Comparison of ENCODE assay signal across 8 cellular contexts in the genomic region with DNA sequence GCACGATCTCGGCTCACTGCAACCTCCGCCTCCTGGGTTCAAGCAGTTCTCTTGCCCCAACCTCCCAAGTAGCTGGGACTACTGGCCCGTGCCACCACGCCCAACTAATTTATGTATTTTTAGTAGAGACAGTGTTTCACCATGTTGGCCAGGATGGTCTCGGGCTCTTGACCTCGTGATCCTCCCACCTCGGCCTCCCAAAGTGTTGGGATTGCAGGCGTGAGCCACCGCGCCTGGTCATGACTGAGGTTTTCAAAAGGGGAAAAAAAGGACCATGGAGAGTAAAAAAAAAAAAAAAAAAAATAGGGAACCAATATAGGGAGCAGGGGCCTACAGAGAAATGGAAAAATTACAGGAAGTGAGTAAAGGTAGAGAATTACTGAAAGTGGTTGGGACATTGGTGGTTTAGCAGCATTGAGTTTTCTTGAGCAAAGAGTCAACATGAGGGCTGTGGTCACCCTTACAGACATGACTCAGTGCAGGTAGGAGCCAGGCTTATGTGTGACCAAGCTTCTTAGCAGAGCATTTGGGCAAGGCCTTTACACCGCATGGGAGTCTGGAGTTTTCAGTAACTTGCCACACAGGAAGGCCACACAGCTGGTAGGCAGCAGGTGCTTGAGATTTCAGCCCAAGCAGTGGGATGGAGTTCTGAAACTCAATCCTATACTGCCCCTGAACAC.
DNase-seq lines count a peak whose midpoint lies in the region; ATAC-seq lines count a peak whose summit lies in the region.

No MANE protein-coding gene starts in this region.

- ATAC-seq in HG02623 (IDR thresholded peaks at IDR 0.05; ENCODE audit: unreplicated experiment), result peak; percentile 65

- DNase-seq in activated T-cell treated with anti-CD3 and anti-CD28 coated beads for 48 hours (ENCODE audit: low read depth) (peak; percentile 4), NOMO-1 (lab: John Stamatoyannopoulos, UW; ENCODE audit: unreplicated experiment in 2 of 2) (peak; percentile 74 to 91), NCI-H1092 treated with DMSO at 0.1 percent for 48 hours (lab: John Stamatoyannopoulos, UW) (no peak), OCI-M1 (lab: John Stamatoyannopoulos, UW) (no peak), NCI-H1694 treated with DMSO at 0.1 percent for 48 hours (lab: John Stamatoyannopoulos, UW) (no peak)
- no peak for DNase-seq in activated T-cell treated with anti-CD3 and anti-CD28 coated beads, Interleukin-2, amount 50 U/mL, for 1 hour
- DNase-seq in stimulated activated CD8-positive, alpha-beta memory T cell treated with anti-CD3 and anti-CD28 coated beads, Interleukin-15, amount 100 ng/mL, for 48 hours (ENCODE audit: low read depth in 2 of 2), result peak; percentile 6 to 23

Comparison
In these comparisons a context has a peak if more than half of its experiments do, and no peak if none do; other contexts are left out.
1. DNase-seq: peak in activated T-cell treated with anti-CD3 and anti-CD28 coated beads for 48 hours (single experiment), NOMO-1 (2 of 2) and stimulated activated CD8-positive, alpha-beta memory T cell treated with anti-CD3 and anti-CD28 coated beads, Interleukin-15, amount 100 ng/mL, for 48 hours (2 of 2); none in activated T-cell treated with anti-CD3 and anti-CD28 coated beads, Interleukin-2, amount 50 U/mL, for 1 hour (single experiment), NCI-H1092 treated with DMSO at 0.1 percent for 48 hours (single experiment), OCI-M1 (single experiment) and NCI-H1694 treated with DMSO at 0.1 percent for 48 hours (single experiment).